Comparison of ENCODE assay signal across 8 cellular contexts in genomic region chr14:39426605-39427004, GRCh38. TPM values are rescaled to one million over a fixed set of nuclear protein-coding genes. Genes with fewer than 3 reads are reported as not detected.
A peak's percentile ranks its signal among the peaks of the same experiment; 100 is the strongest.
DNase-seq lines count a peak whose midpoint lies in the region; ATAC-seq and TF ChIP-seq lines count a peak whose summit lies in the region.

No MANE protein-coding gene starts in this region.

- peaks cover 72% of the 10 kb centered on the region for H3K4me1 Mint-ChIP-seq in activated T-cell treated with anti-CD3 and anti-CD28 coated beads, Interleukin-2, amount 50 U/mL, for 4 hours (ENCODE audit: low read depth)

- TF ChIP-seq CTCF in astrocyte of the spinal cord (IDR thresholded peaks at IDR 0.05; ENCODE audit: low read depth, low read length) (peak; percentile 28), osteoblast (IDR thresholded peaks at IDR 0.05; ENCODE audit: extremely low read depth, low read depth, low read length) (peak; percentile 34), prostate gland (IDR thresholded peaks at IDR 0.05) (peak in 2 of 4 experiments; percentile 11 to 26)

- H3K4me3 ChIP-seq in astrocyte of the spinal cord (ENCODE audit: low read depth, low read length) (no peak overlapping the region), osteoblast (ENCODE audit: insufficient read depth, low read length) (no peak overlapping the region), prostate gland (no peak overlapping the region)

- peaks cover 16% of the 10 kb centered on the region for H4K20me1 ChIP-seq in osteoblast (ENCODE audit: insufficient read depth, low read length)

- H3K27me3 ChIP-seq in osteoblast (ENCODE audit: insufficient read depth, low read length) (no peaks in the 10 kb centered on the region), prostate gland (replicated peaks; ENCODE audit: insufficient read depth) (no peaks in the 10 kb centered on the region)

- H3K4me3 Mint-ChIP-seq in activated T-cell treated with anti-CD3 and anti-CD28 coated beads, Interleukin-2, amount 50 U/mL, for 4 hours: peak overlapping the region; percentile 13

- H3K36me3 ChIP-seq in osteoblast (ENCODE audit: insufficient read depth, low read length) (no peaks in the 10 kb centered on the region), prostate gland (no peaks in the 10 kb centered on the region)

- no peak for ATAC-seq in activated T-cell treated with anti-CD3 and anti-CD28 coated beads, Interleukin-2, amount 50 U/mL, for 4 hours

- no peak for DNase-seq in activated T-cell treated with anti-CD3 and anti-CD28 coated beads, Interleukin-2, amount 50 U/mL, for 4 hours
- DNase-seq in activated T-cell treated with anti-CD3 and anti-CD28 coated beads, Interleukin-2, amount 50 U/mL, for 48 hours: no peak
- DNase-seq in NCI-H1092 treated with DMSO at 0.1 percent for 48 hours (lab: John Stamatoyannopoulos, UW) (peak; percentile 59), astrocyte of the spinal cord (ENCODE audit: low read depth, low spot score) (peak; percentile 73), osteoblast (ENCODE audit: insufficient read length, low spot score, missing footprints) (peak; percentile 68), HPDE6-E6E7 (ENCODE audit: extremely low spot score) (no peak), prostate gland (ENCODE audit: low spot score) (no peak)
- no peak for DNase-seq in activated CD4-positive, alpha-beta T cell treated with anti-CD3 and anti-CD28 coated beads, Interleukin-2, amount 50 U/mL, for 4 hours

- H3K4me1 ChIP-seq in osteoblast (ENCODE audit: insufficient read depth, low read length) (peaks cover 21% of the 10 kb centered on the region), prostate gland (replicated peaks) (no peaks in the 10 kb centered on the region)

- H3K9me3 ChIP-seq in osteoblast (ENCODE audit: low read depth, low read length): no peaks in the 10 kb centered on the region
- no peaks in the 10 kb centered on the region for H3K9me3 ChIP-seq in prostate gland

- no peak for TF ChIP-seq POLR2A in prostate gland (IDR thresholded peaks at IDR 0.05)

- H3K27ac ChIP-seq in osteoblast (ENCODE audit: low read depth, low read length): peak overlapping the region; percentile 15
- H3K27ac ChIP-seq in prostate gland: no peak overlapping the region

- in situ Hi-C loops in astrocyte of the spinal cord (cut with HindIII; ENCODE audit: low sequenced_read_pairs): no loop called here

- H2AFZ ChIP-seq in osteoblast (ENCODE audit: low read length): no peak overlapping the region

- H3K4me2 ChIP-seq in osteoblast (ENCODE audit: insufficient read depth, low read length): peak overlapping the region; percentile 62

- H3K79me2 ChIP-seq in osteoblast (ENCODE audit: insufficient read depth, low read length): peaks cover 82% of the 10 kb centered on the region

- intact Hi-C loops in prostate gland (cut with DNase I): no loop called here

- H3K27me3 Mint-ChIP-seq in activated T-cell treated with anti-CD3 and anti-CD28 coated beads, Interleukin-2, amount 50 U/mL, for 4 hours (ENCODE audit: low read depth): no peaks in the 10 kb centered on the region

- no peaks in the 10 kb centered on the region for H3K36me3 Mint-ChIP-seq in activated T-cell treated with anti-CD3 and anti-CD28 coated beads, Interleukin-2, amount 50 U/mL, for 4 hours (ENCODE audit: insufficient read depth)

- WGBS in prostate gland: 39% methylated on average over 7 of the region's 7 CpGs

- no peaks in the 10 kb centered on the region for H3K9me3 Mint-ChIP-seq in activated T-cell treated with anti-CD3 and anti-CD28 coated beads, Interleukin-2, amount 50 U/mL, for 4 hours

RNA-seq across cellular contexts. Expression of gene FBXO33, which starts 5.6 kb away (rescaled TPM):
- total RNA-seq in activated T-cell treated with anti-CD3 and anti-CD28 coated beads, Interleukin-2, amount 50 U/mL, for 4 hours: 10 to 100 TPM; 14.8 to 16.7 (median 16.4) TPM
- total RNA-seq in osteoblast (15.6 and 19.2 TPM in 2 replicates), prostate gland (10 to 100 TPM; 15.1 to 17.1 TPM)

Comparison
In these comparisons a context has a peak if more than half of its experiments do, and no peak if none do; other contexts are left out.
1. DNase-seq: peak in NCI-H1092 treated with DMSO at 0.1 percent for 48 hours (single experiment), astrocyte of the spinal cord (single experiment) and osteoblast (single experiment); none in activated T-cell treated with anti-CD3 and anti-CD28 coated beads, Interleukin-2, amount 50 U/mL, for 4 hours (single experiment), activated T-cell treated with anti-CD3 and anti-CD28 coated beads, Interleukin-2, amount 50 U/mL, for 48 hours (0 of 2), HPDE6-E6E7 (single experiment), prostate gland (single experiment) and activated CD4-positive, alpha-beta T cell treated with anti-CD3 and anti-CD28 coated beads, Interleukin-2, amount 50 U/mL, for 4 hours (0 of 2).